Comparison of ENCODE assay signal across 28 cellular contexts in the genomic region with DNA sequence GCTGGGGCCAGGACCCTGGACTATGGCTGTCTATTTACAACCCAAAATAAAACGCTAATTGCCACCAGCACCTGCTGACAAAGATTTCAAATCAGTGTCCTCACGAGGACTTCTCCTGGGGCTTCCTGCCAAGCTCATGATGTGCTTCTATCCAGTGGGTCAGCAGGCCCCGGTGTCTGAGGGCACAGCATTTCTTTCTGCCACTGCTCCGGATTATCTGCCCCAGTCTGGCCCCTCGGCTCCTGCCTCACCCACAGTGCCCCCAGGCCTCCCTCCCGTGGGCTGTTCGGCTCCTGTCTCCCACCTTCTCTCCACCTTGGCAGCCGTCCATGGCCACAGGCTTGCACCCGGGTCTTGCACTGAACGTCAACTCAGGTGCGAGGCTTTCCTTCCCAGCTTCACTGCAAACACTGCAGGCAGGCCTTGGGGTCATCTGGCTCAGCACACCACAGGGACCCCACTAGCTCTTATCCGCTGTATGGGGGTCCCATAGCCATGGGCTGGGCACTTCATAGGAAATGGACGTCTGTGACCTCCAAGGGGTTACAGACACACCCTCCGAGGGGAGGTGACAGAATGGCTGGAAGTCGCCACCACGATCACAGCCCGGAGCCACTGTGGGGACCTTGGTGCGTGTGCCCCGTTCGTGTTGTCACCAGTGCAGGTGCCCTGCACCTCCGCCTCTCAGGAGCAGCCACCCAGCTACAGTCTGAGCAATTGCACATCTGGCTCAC. TPM values are rescaled to one million over a fixed set of nuclear protein-coding genes. Genes with fewer than 3 reads are reported as not detected.
DNase-seq lines count a peak whose midpoint lies in the region; ATAC-seq, FAIRE-seq and TF ChIP-seq lines count a peak whose summit lies in the region.
"Had no signal": no experiment of that assay in that cellular context is flagged by ENCODE, and none has a peak within 500 bp of the region (broad histone marks: within the 10 kb centered on the region; RNA-seq: fewer than 3 reads in every experiment).

No MANE protein-coding gene starts in this region.

- no peak for FAIRE-seq in RCC 7860 (lab: Jason Lieb, UNC)
- FAIRE-seq: colon had no signal

- H3K9me3 Mint-ChIP-seq in activated naive CD4-positive, alpha-beta T cell treated with anti-CD3 and anti-CD28 coated beads, Interleukin-2, amount 10 ng/mL, durations not matched to agents 7 days and 5 days: no peaks in the 10 kb centered on the region
- H3K9me3 Mint-ChIP-seq in WTC11 (peaks cover 3% of the 10 kb centered on the region; the same call in 1 of the 2 replicates), neural progenitor cell (no peaks in the 10 kb centered on the region)
- H3K9me3 Mint-ChIP-seq: mesothelial cell of epicardium; naive thymus-derived CD4-positive, alpha-beta T cell had no signal

- no peaks in the 10 kb centered on the region for H3K4me1 Mint-ChIP-seq in activated naive CD4-positive, alpha-beta T cell treated with anti-CD3 and anti-CD28 coated beads, Interleukin-2, amount 10 ng/mL, durations not matched to agents 7 days and 5 days
- no peaks in the 10 kb centered on the region; the same call in 1 of the 2 replicates for H3K4me1 Mint-ChIP-seq in WTC11
- H3K4me1 Mint-ChIP-seq in neural progenitor cell: peaks cover 10% of the 10 kb centered on the region
- H3K4me1 Mint-ChIP-seq: activated B cell treated with CpG ODN at 0.5 μM for 24 hours; mesothelial cell of epicardium; naive thymus-derived CD4-positive, alpha-beta T cell had no signal

- no peak overlapping the region for H3K4me2 ChIP-seq in neural progenitor cell

- POLR2A ChIA-PET in WTC11 (lab: Charles Lee): no interaction called here

- H3K27me3 ChIP-seq in neural progenitor cell (no peaks in the 10 kb centered on the region), tibial artery (peaks cover 0 to 71% of the 10 kb centered on the region in 2 donors)
- H3K27me3 ChIP-seq: adrenal gland, BE2C, brain microvascular endothelial cell had no signal

- no peaks in the 10 kb centered on the region for H3K27me3 Mint-ChIP-seq in activated naive CD4-positive, alpha-beta T cell treated with anti-CD3 and anti-CD28 coated beads, Interleukin-2, amount 10 ng/mL, durations not matched to agents 7 days and 5 days
- H3K27me3 Mint-ChIP-seq in WTC11 (ENCODE audit: low read depth): no peaks in the 10 kb centered on the region
- peaks cover 2% of the 10 kb centered on the region for H3K27me3 Mint-ChIP-seq in neural progenitor cell (ENCODE audit: insufficient read depth, low read depth)

- H3K36me3 Mint-ChIP-seq in activated naive CD4-positive, alpha-beta T cell treated with anti-CD3 and anti-CD28 coated beads, Interleukin-2, amount 10 ng/mL, durations not matched to agents 7 days and 5 days: no peaks in the 10 kb centered on the region
- H3K36me3 Mint-ChIP-seq in WTC11 (no peaks in the 10 kb centered on the region), neural progenitor cell (no peaks in the 10 kb centered on the region)
- H3K36me3 Mint-ChIP-seq: mesothelial cell of epicardium; naive thymus-derived CD4-positive, alpha-beta T cell had no signal

- H3K36me3 ChIP-seq in neural progenitor cell: no peaks in the 10 kb centered on the region
- no peaks in the 10 kb centered on the region for H3K36me3 ChIP-seq in tibial artery
- H3K36me3 ChIP-seq: adrenal gland, BE2C, brain microvascular endothelial cell, prostate gland had no signal

- no peak overlapping the region for H3K27ac Mint-ChIP-seq in activated naive CD4-positive, alpha-beta T cell treated with anti-CD3 and anti-CD28 coated beads, Interleukin-2, amount 10 ng/mL, durations not matched to agents 7 days and 5 days
- H3K27ac Mint-ChIP-seq in WTC11 (no peak overlapping the region), neural progenitor cell (peak overlapping the region; percentile 83)
- H3K27ac Mint-ChIP-seq: activated B cell treated with CpG ODN at 0.5 μM for 24 hours; mesothelial cell of epicardium; naive thymus-derived CD4-positive, alpha-beta T cell had no signal

- ATAC-seq in WTC11: no peak
- ATAC-seq: naive thymus-derived CD4-positive, alpha-beta T cell had no signal

- H3K4me3 ChIP-seq in neural progenitor cell: no peak overlapping the region
- no peak overlapping the region for H3K4me3 ChIP-seq in tibial artery
- H3K4me3 ChIP-seq: adrenal gland, prostate gland had no signal

- no peaks in the 10 kb centered on the region for H3K9me3 ChIP-seq in neural progenitor cell (ENCODE audit: low read depth)
- H3K9me3 ChIP-seq in tibial artery: no peaks in the 10 kb centered on the region
- H3K9me3 ChIP-seq: adrenal gland, BE2C, prostate gland had no signal

- H3K79me2 ChIP-seq in neural progenitor cell (ENCODE audit: low read depth): no peaks in the 10 kb centered on the region

- no peak for TF ChIP-seq CTCF in WTC11 (IDR thresholded peaks at IDR 0.05)
- no peak for TF ChIP-seq CTCF in neural progenitor cell (IDR thresholded peaks at IDR 0.05)
- TF ChIP-seq CTCF in tibial artery (IDR thresholded peaks at IDR 0.05): no peak

- no peak overlapping the region for H2AFZ ChIP-seq in neural progenitor cell (replicated peaks)

- no peaks in the 10 kb centered on the region for H3F3A ChIP-seq in neural progenitor cell (ENCODE audit: low read depth)

- H4K20me1 ChIP-seq in neural progenitor cell (ENCODE audit: low read depth): no peaks in the 10 kb centered on the region

- intact Hi-C loops in tibial artery (cut with DNase I; ENCODE audit: low total_unique reads): no loop called here

- CTCF ChIA-PET in activated naive CD4-positive, alpha-beta T cell treated with anti-CD3 and anti-CD28 coated beads, Interleukin-2, amount 10 ng/mL, durations not matched to agents 7 days and 5 days (lab: Charles Lee): no interaction called here
- CTCF ChIA-PET in WTC11 (lab: Charles Lee): interaction anchor here (0.9 to 1.4 kb wide), 4 partner anchors 13 to 184 kb away, joined by 3 to 6 read pairs (median 5); no protein-coding TSS in a partner anchor

- no peak overlapping the region for H3K4me3 Mint-ChIP-seq in activated naive CD4-positive, alpha-beta T cell treated with anti-CD3 and anti-CD28 coated beads, Interleukin-2, amount 10 ng/mL, durations not matched to agents 7 days and 5 days
- H3K4me3 Mint-ChIP-seq in WTC11 (no peak overlapping the region), neural progenitor cell (no peak overlapping the region)
- H3K4me3 Mint-ChIP-seq: activated B cell treated with CpG ODN at 0.5 μM for 24 hours; mesothelial cell of epicardium; naive thymus-derived CD4-positive, alpha-beta T cell had no signal

- H3K4me1 ChIP-seq in neural progenitor cell: peaks cover 7% of the 10 kb centered on the region
- H3K4me1 ChIP-seq in tibial artery: no peaks in the 10 kb centered on the region
- H3K4me1 ChIP-seq: BE2C had no signal

- H3K27ac ChIP-seq in neural progenitor cell (no peak overlapping the region), tibial artery (no peak overlapping the region)
- H3K27ac ChIP-seq: adrenal gland, brain microvascular endothelial cell had no signal

- no peak overlapping the region for H3K9ac ChIP-seq in neural progenitor cell

- DNase-seq in activated naive CD4-positive, alpha-beta T cell treated with anti-CD3 and anti-CD28 coated beads, Interleukin-2, amount 10 ng/mL, durations not matched to agents 7 days and 5 days: peak; percentile 11
- no peak for DNase-seq in activated naive CD4-positive, alpha-beta T cell treated with Interleukin-2 at 50 U/mL for 16 hours
- DNase-seq in WTC11 (ENCODE audit: low spot score) (peak; percentile 2), neural progenitor cell (ENCODE audit: low spot score) (no peak), tibial artery (peak; percentile 18 to 56), NOMO-1 treated with dmso at 0.1 percent for 144 hours (lab: John Stamatoyannopoulos, UW; ENCODE audit: unreplicated experiment) (no peak), NCI-H146 (lab: John Stamatoyannopoulos, UW) (no peak), RCC 7860 (ENCODE audit: low spot score) (no peak)
- DNase-seq: activated B cell treated with CpG ODN at 0.5 μM for 24 hours; activated gamma-delta T cell; BE2C; brain microvascular endothelial cell; COR-L47; DND-41; effector memory CD4-positive, alpha-beta T cell; erythroblast; NCI-H2029; NCI-H226; SHP77 had no signal

TF ChIP-seq in WTC11, 78 proteins besides CTCF, POLR2A, EP300 and RAD21 (continues in another document):
- TF ChIP-seq, protein P1, sequence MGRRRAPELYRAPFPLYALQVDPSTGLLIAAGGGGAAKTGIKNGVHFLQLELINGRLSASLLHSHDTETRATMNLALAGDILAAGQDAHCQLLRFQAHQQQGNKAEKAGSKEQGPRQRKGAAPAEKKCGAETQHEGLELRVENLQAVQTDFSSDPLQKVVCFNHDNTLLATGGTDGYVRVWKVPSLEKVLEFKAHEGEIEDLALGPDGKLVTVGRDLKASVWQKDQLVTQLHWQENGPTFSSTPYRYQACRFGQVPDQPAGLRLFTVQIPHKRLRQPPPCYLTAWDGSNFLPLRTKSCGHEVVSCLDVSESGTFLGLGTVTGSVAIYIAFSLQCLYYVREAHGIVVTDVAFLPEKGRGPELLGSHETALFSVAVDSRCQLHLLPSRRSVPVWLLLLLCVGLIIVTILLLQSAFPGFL (CRISPR knock-in tag; IDR thresholded peaks at IDR 0.05; ENCODE audit: borderline replicate concordance): no peak
- no peak for TF ChIP-seq NFE2L1 (CRISPR knock-in tag; IDR thresholded peaks at IDR 0.05)

RNA-seq across cellular contexts. Expression of a gene that starts 43.8 kb away (rescaled TPM):
- 0.09 TPM in 1 of 3 replicates, not detected in the others for total RNA-seq in WTC11 (2021)
- not detected in 2 replicates for total RNA-seq in neural progenitor cell (ENCODE audit: low replicate concordance)
- total RNA-seq: A673, fibroblast of villous mesenchyme, H4, LHCN-M2, mesothelial cell of epicardium had no signal

Comparison
In these comparisons a context has a peak if more than half of its experiments do, and no peak if none do; other contexts are left out.
1. DNase-seq: peak in activated naive CD4-positive, alpha-beta T cell treated with anti-CD3 and anti-CD28 coated beads, Interleukin-2, amount 10 ng/mL, durations not matched to agents 7 days and 5 days (single experiment), WTC11 (single experiment) and tibial artery (2 of 2); none in activated naive CD4-positive, alpha-beta T cell treated with Interleukin-2 at 50 U/mL for 16 hours (single experiment), neural progenitor cell (single experiment), NOMO-1 treated with dmso at 0.1 percent for 144 hours (single experiment), NCI-H146 (single experiment) and RCC 7860 (single experiment).